In the genomic region with DNA sequence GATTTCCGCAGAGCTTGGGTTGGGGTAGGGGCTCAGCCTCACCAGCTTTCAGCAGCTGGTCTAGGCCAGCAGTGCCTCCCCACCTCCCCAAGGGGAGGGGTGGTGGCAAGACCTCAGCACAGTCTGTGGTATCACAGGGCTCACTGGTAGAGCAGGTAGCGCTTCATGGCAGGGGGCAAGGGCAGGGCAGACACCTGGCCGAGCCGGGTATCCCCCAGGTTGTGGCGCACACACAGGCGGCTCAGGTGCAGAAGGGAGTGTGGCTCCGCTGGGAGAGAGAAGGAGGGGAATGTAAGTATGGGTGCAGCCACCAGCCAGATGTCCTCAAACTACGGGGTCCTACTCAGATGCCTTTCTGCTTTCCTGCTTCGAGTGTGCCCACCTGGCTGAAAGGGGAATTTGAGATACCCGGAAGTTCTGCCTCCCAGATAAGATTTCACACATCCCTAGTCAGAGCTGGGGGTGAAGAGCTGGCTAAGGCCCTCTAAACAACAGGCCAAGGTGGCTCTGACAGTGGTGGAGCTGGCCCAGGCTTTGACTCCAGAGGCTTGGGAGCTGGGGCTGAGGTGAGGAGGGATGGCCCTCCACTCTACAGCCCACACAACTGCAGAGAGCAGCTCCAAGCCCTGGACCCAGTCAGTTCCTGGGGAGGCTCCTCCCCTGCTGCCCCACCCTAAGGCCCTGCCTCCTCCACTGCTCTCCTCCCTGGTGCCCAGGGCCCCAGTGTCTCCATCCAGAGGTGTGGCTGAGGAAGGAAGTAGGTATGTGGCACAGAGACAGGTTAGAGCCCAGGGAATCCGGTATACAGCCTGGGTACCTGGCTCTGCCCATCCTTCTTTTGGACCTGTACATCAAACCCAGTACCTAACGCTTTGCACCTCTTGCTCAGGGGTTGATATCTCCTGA, we compare ENCODE assay signal across 6 cellular contexts. TPM values are rescaled to one million over a fixed set of nuclear protein-coding genes. Genes with fewer than 3 reads are reported as not detected.
A peak's percentile ranks its signal among the peaks of the same experiment; 100 is the strongest.
DNase-seq lines count a peak whose midpoint lies in the region; ATAC-seq and TF ChIP-seq lines count a peak whose summit lies in the region.

No MANE protein-coding gene starts in this region.

- peaks cover 18% of the 10 kb centered on the region for H3K36me3 ChIP-seq in fibroblast of lung (ENCODE audit: control insufficient read depth, insufficient read depth, low read length)

- peak; percentile 57 for DNase-seq in GM20000 (ENCODE audit: low spot score)
- DNase-seq in RPMI7951 (ENCODE audit: low read depth) = peak; percentile 49
- DNase-seq in fibroblast of lung (ENCODE audit: low read depth in 2 of 2) = peak in 1 of 2 donors; percentile 23
- peak; percentile 66 for DNase-seq in stimulated activated CD8-positive, alpha-beta memory T cell treated with anti-CD3 and anti-CD28 coated beads, Interleukin-4, amount 100 ng/mL, for 48 hours
- no peak for DNase-seq in GM10248 (ENCODE audit: extremely low spot score)

- H3K9ac ChIP-seq in fibroblast of lung (ENCODE audit: insufficient read depth, low read length) = no peak overlapping the region

- H4K20me1 ChIP-seq in fibroblast of lung (ENCODE audit: control insufficient read depth, extremely low read depth, insufficient read depth, low read length) = peaks cover 4% of the 10 kb centered on the region

- peaks cover 31% of the 10 kb centered on the region for H3K4me1 ChIP-seq in fibroblast of lung (ENCODE audit: control insufficient read depth, extremely low read depth, insufficient read depth, low read length)

- CTCF ChIA-PET in GM10248 (lab: Yijun Ruan, JAX) = interaction anchor here (1.2 to 11.3 kb wide), 21 partner anchors 11 to 270 kb away, joined by 3 to 130 read pairs (median 10); a partner anchor contains a TSS

- H3K27me3 ChIP-seq in fibroblast of lung (ENCODE audit: control insufficient read depth, insufficient read depth, low read length) = no peaks in the 10 kb centered on the region

- H3K4me3 ChIP-seq in fibroblast of lung (replicated peaks in 1 of 4; ENCODE audit: control extremely low read depth in 1 of 4, insufficient read depth in 1 of 4, low read depth in 3 of 4, low read length in 4 of 4) = peak overlapping the region; percentile 81 to 94 (median 92)

- ATAC-seq in HG03342 (IDR thresholded peaks at IDR 0.05; ENCODE audit: unreplicated experiment) = no peak

- no peak overlapping the region for H2AFZ ChIP-seq in fibroblast of lung (ENCODE audit: low read length)

- H3K27ac ChIP-seq in fibroblast of lung (ENCODE audit: insufficient read depth, low read length) = peak overlapping the region; percentile 4

- peak overlapping the region; percentile 99 for H3K4me2 ChIP-seq in fibroblast of lung (ENCODE audit: extremely low read depth, insufficient read depth, low read length)

- POLR2A ChIA-PET in GM10248 (lab: Yijun Ruan, JAX) = interaction anchor here (2.4 to 4.8 kb wide), 3 partner anchors 10 to 73 kb away, joined by 10 to 46 read pairs (median 11); a partner anchor contains a TSS

- H3K79me2 ChIP-seq in fibroblast of lung (ENCODE audit: control insufficient read depth, insufficient read depth, low read length) = peaks cover 43% of the 10 kb centered on the region

- no peaks in the 10 kb centered on the region for H3K9me3 ChIP-seq in fibroblast of lung (ENCODE audit: control insufficient read depth, insufficient read depth, low read depth, low read length)

- TF ChIP-seq CTCF in GM20000 (IDR thresholded peaks at IDR 0.05; ENCODE audit: extremely low read depth, missing control alignments) (no peak), fibroblast of lung (conservative IDR thresholded peaks at IDR 0.05 in 1 of 2, IDR thresholded peaks at IDR 0.05 in 1 of 2; ENCODE audit: low read depth in 1 of 2, low read length in 2 of 2) (no peak), GM10248 (IDR thresholded peaks at IDR 0.05; ENCODE audit: control extremely low read depth, extremely low read depth, low read depth, missing control alignments) (no peak)

RNA-seq across cellular contexts. Expression of a gene that starts 1.8 kb away (rescaled TPM):
- 3.5 and 4.2 TPM in 2 replicates for total RNA-seq in RPMI7951 (2014; rRNA removed; shearing (Covaris generic))
- 12.7 and 12.8 TPM in 2 replicates for total RNA-seq in fibroblast of lung
- 1.8 and 2.5 TPM in 2 replicates for polyA plus RNA-seq in fibroblast of lung
- 4.1 and 5.5 TPM in 2 replicates for polyA plus RNA-seq in fibroblast of lung (2012)
- polyA minus RNA-seq in fibroblast of lung (ENCODE audit: low replicate concordance) = 1.9 and 2.1 TPM in 2 replicates

RNA-seq across cellular contexts. Expression of a gene that starts 4.0 kb away (rescaled TPM):
- 2,274 and 2,388 TPM in 2 replicates for total RNA-seq in RPMI7951 (2014; rRNA removed; shearing (Covaris generic))
- total RNA-seq in fibroblast of lung = 906 and 934 TPM in 2 replicates
- 1,617 and 1,654 TPM in 2 replicates for polyA plus RNA-seq in fibroblast of lung
- polyA plus RNA-seq in fibroblast of lung (2012) = 1,159 and 1,236 TPM in 2 replicates
- polyA minus RNA-seq in fibroblast of lung (ENCODE audit: low replicate concordance) = 2,894 and 3,203 TPM in 2 replicates

RNA-seq across cellular contexts. Expression of a gene that starts 19.4 kb away (rescaled TPM):
- 61.4 and 62.7 TPM in 2 replicates for total RNA-seq in RPMI7951 (2014; rRNA removed; shearing (Covaris generic))
- total RNA-seq in fibroblast of lung = 53.4 and 69.9 TPM in 2 replicates
- polyA plus RNA-seq in fibroblast of lung = 42.2 and 66.3 TPM in 2 replicates
- polyA plus RNA-seq in fibroblast of lung (2012) = 58.3 and 91.9 TPM in 2 replicates
- polyA minus RNA-seq in fibroblast of lung (ENCODE audit: low replicate concordance) = 168 and 268 TPM in 2 replicates

RNA-seq across cellular contexts. Expression of a gene that starts 20.2 kb away (rescaled TPM):
- 171 and 198 TPM in 2 replicates for total RNA-seq in RPMI7951 (2014; rRNA removed; shearing (Covaris generic))
- 1.5 and 9.1 TPM in 2 replicates for total RNA-seq in fibroblast of lung
- polyA plus RNA-seq in fibroblast of lung = 9.4 and 56.9 TPM in 2 replicates
- 9.4 and 53.2 TPM in 2 replicates for polyA plus RNA-seq in fibroblast of lung (2012)
- 11.3 and 34.7 TPM in 2 replicates for polyA minus RNA-seq in fibroblast of lung (ENCODE audit: low replicate concordance)

RNA-seq across cellular contexts. Expression of a gene that starts 30.6 kb away (rescaled TPM):
- total RNA-seq in RPMI7951 (2014; rRNA removed; shearing (Covaris generic)) = 0.10 and 0.72 TPM in 2 replicates
- 1.3 and 1.7 TPM in 2 replicates for total RNA-seq in fibroblast of lung
- 2.7 and 3.7 TPM in 2 replicates for polyA plus RNA-seq in fibroblast of lung
- 2.7 and 3.8 TPM in 2 replicates for polyA plus RNA-seq in fibroblast of lung (2012)
- polyA minus RNA-seq in fibroblast of lung (ENCODE audit: low replicate concordance) = 0.63 and 3.9 TPM in 2 replicates
